Comparison of ENCODE assay signal across 1 cellular context in genomic region chr11:10602366-10602765, GRCh38.
TF ChIP-seq lines count a peak whose summit lies in the region.

No MANE protein-coding gene starts in this region.

TF ChIP-seq in K562, 482 proteins besides CTCF, POLR2A, EP300 and RAD21 (continued from another document):
- no peak for TF ChIP-seq CHD7 (IDR thresholded peaks at IDR 0.05; ENCODE audit: low read depth, low read length)
- no peak for TF ChIP-seq ZNF3 (CRISPR knock-in tag; IDR thresholded peaks at IDR 0.05)
